In genomic region chr17:71986886-71987285, GRCh38 we compare ENCODE assay signal across 29 cellular contexts.
"Had no signal": no experiment of that assay in that cellular context is flagged by ENCODE, and none has a peak within 500 bp of the region (broad histone marks: within the 10 kb centered on the region; RNA-seq: fewer than 3 reads in every experiment).

No MANE protein-coding gene starts in this region.

- H3K27me3 ChIP-seq: ascending aorta, gastrocnemius medialis, hepatocyte, neutrophil, ovary, right lobe of liver, vagina had no signal

- H3K36me3 Mint-ChIP-seq: activated CD4-positive, alpha-beta memory T cell treated with anti-CD3 and anti-CD28 coated beads for 36 hours; activated naive CD4-positive, alpha-beta T cell treated with anti-CD3 and anti-CD28 coated beads, Interleukin-2, amount 10 ng/mL, durations not matched to agents 7 days and 5 days; activated naive CD8-positive, alpha-beta T cell treated with anti-CD3 and anti-CD28 coated beads, Interleukin-2, amount 10 ng/mL, durations not matched to agents 7 days and 5 days; mesothelial cell of epicardium; naive B cell; stimulated activated memory B cell treated with anti-CD40 and anti-IgM and Interleukin-4, amounts not matched to agents 10 μg/mL and 1 μg/mL and 100 μg/mL, for 72 hours; type B pancreatic cell had no signal

- H3K4me2 ChIP-seq: hepatocyte had no signal

- H3K4me3 Mint-ChIP-seq: activated CD4-positive, alpha-beta memory T cell treated with anti-CD3 and anti-CD28 coated beads for 36 hours; activated CD4-positive, alpha-beta T cell treated with anti-CD3 and anti-CD28 coated beads, Interleukin-2, amount 10 ng/mL, durations not matched to agents 24 days and 14 days; activated naive CD4-positive, alpha-beta T cell treated with anti-CD3 and anti-CD28 coated beads, Interleukin-2, amount 10 ng/mL, durations not matched to agents 7 days and 5 days; activated naive CD8-positive, alpha-beta T cell treated with anti-CD3 and anti-CD28 coated beads, Interleukin-2, amount 10 ng/mL, durations not matched to agents 7 days and 5 days; mesothelial cell of epicardium; naive B cell; nephron progenitor cell; stimulated activated memory B cell treated with anti-CD40 and anti-IgM and Interleukin-4, amounts not matched to agents 10 μg/mL and 1 μg/mL and 100 μg/mL, for 72 hours; stimulated activated naive CD8-positive, alpha-beta T cell treated with anti-CD3 and anti-CD28 coated beads, Interleukin-15, amount 100 ng/mL, for 72 hours; type B pancreatic cell had no signal

- H3K4me1 Mint-ChIP-seq: activated CD4-positive, alpha-beta T cell treated with anti-CD3 and anti-CD28 coated beads, Interleukin-2, amount 10 ng/mL, durations not matched to agents 24 days and 14 days; activated naive CD4-positive, alpha-beta T cell treated with anti-CD3 and anti-CD28 coated beads, Interleukin-2, amount 10 ng/mL, durations not matched to agents 7 days and 5 days; activated naive CD8-positive, alpha-beta T cell treated with anti-CD3 and anti-CD28 coated beads, Interleukin-2, amount 10 ng/mL, durations not matched to agents 7 days and 5 days; naive B cell; nephron progenitor cell; stimulated activated memory B cell treated with anti-CD40 and anti-IgM and Interleukin-4, amounts not matched to agents 10 μg/mL and 1 μg/mL and 100 μg/mL, for 72 hours had no signal

- H3K4me3 ChIP-seq: ascending aorta, gastrocnemius medialis, hepatocyte, ovary, right lobe of liver, vagina had no signal

- H3K36me3 ChIP-seq: ascending aorta, gastrocnemius medialis, neutrophil, ovary, right lobe of liver, vagina had no signal

- H3K4me1 ChIP-seq: ascending aorta, gastrocnemius medialis, right lobe of liver, vagina had no signal

- H3K27ac ChIP-seq: ascending aorta, gastrocnemius medialis, hepatocyte, neutrophil, ovary, right lobe of liver, vagina had no signal

- H3K27ac Mint-ChIP-seq: activated CD4-positive, alpha-beta memory T cell treated with anti-CD3 and anti-CD28 coated beads for 36 hours; activated naive CD4-positive, alpha-beta T cell treated with anti-CD3 and anti-CD28 coated beads, Interleukin-2, amount 10 ng/mL, durations not matched to agents 7 days and 5 days; activated naive CD8-positive, alpha-beta T cell treated with anti-CD3 and anti-CD28 coated beads, Interleukin-2, amount 10 ng/mL, durations not matched to agents 7 days and 5 days; mesothelial cell of epicardium; naive B cell; nephron progenitor cell; progenitor cell of endocrine pancreas; stimulated activated memory B cell treated with anti-CD40 and anti-IgM and Interleukin-4, amounts not matched to agents 10 μg/mL and 1 μg/mL and 100 μg/mL, for 72 hours; stimulated activated naive CD8-positive, alpha-beta T cell treated with anti-CD3 and anti-CD28 coated beads, Interleukin-15, amount 100 ng/mL, for 72 hours; type B pancreatic cell had no signal

- H3K9me3 Mint-ChIP-seq: activated CD4-positive, alpha-beta memory T cell treated with anti-CD3 and anti-CD28 coated beads for 36 hours; mesothelial cell of epicardium; nephron progenitor cell; type B pancreatic cell had no signal

- H2AFZ ChIP-seq: hepatocyte had no signal

- H3K79me2 ChIP-seq: hepatocyte had no signal

- ATAC-seq: left cardiac atrium; stimulated activated memory B cell treated with anti-CD40 and anti-IgM and Interleukin-4, amounts not matched to agents 10 μg/mL and 1 μg/mL and 100 μg/mL, for 72 hours; stimulated activated naive CD8-positive, alpha-beta T cell treated with anti-CD3 and anti-CD28 coated beads, Interleukin-15, amount 100 ng/mL, for 72 hours had no signal

- H3K27me3 Mint-ChIP-seq: activated CD4-positive, alpha-beta memory T cell treated with anti-CD3 and anti-CD28 coated beads for 36 hours; activated CD4-positive, alpha-beta T cell treated with anti-CD3 and anti-CD28 coated beads, Interleukin-2, amount 10 ng/mL, durations not matched to agents 24 days and 14 days; activated naive CD4-positive, alpha-beta T cell treated with anti-CD3 and anti-CD28 coated beads, Interleukin-2, amount 10 ng/mL, durations not matched to agents 7 days and 5 days; activated naive CD8-positive, alpha-beta T cell treated with anti-CD3 and anti-CD28 coated beads, Interleukin-2, amount 10 ng/mL, durations not matched to agents 7 days and 5 days; naive B cell; stimulated activated memory B cell treated with anti-CD40 and anti-IgM and Interleukin-4, amounts not matched to agents 10 μg/mL and 1 μg/mL and 100 μg/mL, for 72 hours had no signal

- DNase-seq: activated CD4-positive, alpha-beta memory T cell treated with anti-CD3 and anti-CD28 coated beads for 36 hours; activated CD4-positive, alpha-beta T cell treated with anti-CD3 and anti-CD28 coated beads, Interleukin-2, amount 10 ng/mL, durations not matched to agents 24 days and 14 days; activated CD4-positive, CD25-positive, alpha-beta regulatory T cell treated with anti-CD3 and anti-CD28 coated beads, Interleukin-2, amount 50 U/mL, for 72 hours; activated CD8-positive, alpha-beta memory T cell treated with anti-CD3 and anti-CD28 coated beads, Interleukin-2, amount 50 U/mL, for 4 hours; activated gamma-delta T cell; activated naive CD4-positive, alpha-beta T cell treated with anti-CD3 and anti-CD28 coated beads, Interleukin-2, amount 10 ng/mL, durations not matched to agents 7 days and 5 days; activated naive CD8-positive, alpha-beta T cell treated with anti-CD3 and anti-CD28 coated beads, Interleukin-2, amount 10 ng/mL, durations not matched to agents 7 days and 5 days; activated T-cell treated with anti-CD3 and anti-CD28 coated beads, Interleukin-2, amount 50 U/mL, for 1 hour; dermis blood vessel endothelial cell; effector CD4-positive, alpha-beta T cell; glutamatergic neuron; left cardiac atrium; naive B cell; nephron progenitor cell; ovary; right lobe of liver; stimulated activated CD4-positive, alpha-beta T cell treated with anti-CD3 and anti-CD28 coated beads, Interleukin-4, amount 100 ng/mL, for 24 hours; stimulated activated naive CD8-positive, alpha-beta T cell treated with anti-CD3 and anti-CD28 coated beads, Interleukin-15, amount 100 ng/mL, for 72 hours; substantia nigra; T1000 had no signal

- H3K9me3 ChIP-seq: ascending aorta, gastrocnemius medialis, neutrophil, ovary, right lobe of liver, vagina had no signal
